Comparison of ENCODE assay signal across 8 cellular contexts in genomic region chr20:53593466-53594007, GRCh38. TPM values are rescaled to one million over a fixed set of nuclear protein-coding genes. Genes with fewer than 3 reads are reported as not detected.
A peak's percentile ranks its signal among the peaks of the same experiment; 100 is the strongest.
DNase-seq lines count a peak whose midpoint lies in the region; TF ChIP-seq lines count a peak whose summit lies in the region.
"Not testable (repeated sequence)": the region's sequence is repeated elsewhere in the genome, so short reads cannot be mapped to it uniquely, and the experiment has no call there.

Gene ZNF217 (minus strand): TSS chr20:53593839. CDS start chr20:53582826, 11,013 bp downstream.

- peaks cover 49% of the 10 kb centered on the region for H3K79me2 ChIP-seq in neural progenitor cell (ENCODE audit: low read depth)

- H3K4me1 ChIP-seq in neural progenitor cell (peaks cover 46% of the 10 kb centered on the region), subcutaneous abdominal adipose tissue (ENCODE audit: control insufficient read depth in 5 of 5, insufficient read depth in 5 of 5, low read length in 5 of 5) (peaks cover 0 to 39% (median 18%) of the 10 kb centered on the region in 5 donors)

- H3K27ac ChIP-seq in adipose tissue (ENCODE audit: low read depth, low read length) (peak within 1 kb of the TSS; percentile 98), neural progenitor cell (peak within 1 kb of the TSS; percentile 91), subcutaneous abdominal adipose tissue (ENCODE audit: low read depth, low read length) (peak within 1 kb of the TSS; percentile 94)

- peaks cover 51% of the 10 kb centered on the region for H3F3A ChIP-seq in neural progenitor cell (ENCODE audit: low read depth)

- not testable (repeated sequence) for H3K36me3 ChIP-seq in neural progenitor cell; subcutaneous abdominal adipose tissue (ENCODE audit: control insufficient read depth in 5 of 5, insufficient read depth in 5 of 5, low read length in 5 of 5)

- not testable (repeated sequence) for TF ChIP-seq CTCF in HFFc6 (IDR thresholded peaks at IDR 0.05); neural progenitor cell (IDR thresholded peaks at IDR 0.05)

- not testable (repeated sequence) for H3K27me3 Mint-ChIP-seq in HFFc6 (ENCODE audit: insufficient read depth); neural progenitor cell (ENCODE audit: insufficient read depth, low read depth)

- peaks cover 73% of the 10 kb centered on the region for H3K4me1 Mint-ChIP-seq in HFFc6 (ENCODE audit: low read depth)
- peaks cover 58% of the 10 kb centered on the region for H3K4me1 Mint-ChIP-seq in neural progenitor cell

- peaks cover 26% of the 10 kb centered on the region for H3K36me3 Mint-ChIP-seq in HFFc6 (ENCODE audit: low read depth)
- H3K36me3 Mint-ChIP-seq in neural progenitor cell = not testable (repeated sequence)

- intact Hi-C loops in head of caudate nucleus (cut with DNase I) = not testable (repeated sequence)

- H3K4me3 Mint-ChIP-seq in HFFc6 (peak within 1 kb of the TSS; percentile 93), neural progenitor cell (peak within 1 kb of the TSS; percentile 98)

- H2AFZ ChIP-seq in neural progenitor cell (replicated peaks) = not testable (repeated sequence)

- 0 to 3% (median 2%) methylated on average over 19 to 61 of the region's 66 CpGs for WGBS in adipose tissue, 3 donors

- H4K20me1 ChIP-seq in neural progenitor cell (ENCODE audit: low read depth) = peaks cover 19% of the 10 kb centered on the region

- H3K4me2 ChIP-seq in neural progenitor cell = peak within 1 kb of the TSS; percentile 96

- H3K27ac Mint-ChIP-seq in HFFc6 (peak within 1 kb of the TSS; percentile 95), neural progenitor cell (peak within 1 kb of the TSS; percentile 98)

- not testable (repeated sequence) for H3K27me3 ChIP-seq in neural progenitor cell; subcutaneous abdominal adipose tissue (ENCODE audit: control insufficient read depth in 5 of 5, insufficient read depth in 4 of 5, low read length in 5 of 5)

- not testable (repeated sequence) for H3K9me3 ChIP-seq in neural progenitor cell (ENCODE audit: low read depth); subcutaneous abdominal adipose tissue (ENCODE audit: control insufficient read depth in 5 of 5, low read length in 5 of 5)

- not testable (repeated sequence) for H3K9me3 Mint-ChIP-seq in HFFc6, neural progenitor cell

- DNase-seq in GDM1 (lab: John Stamatoyannopoulos, UW) = peak; percentile 49
- peak; percentile 48 for DNase-seq in HFFc6
- peak; percentile 52 for DNase-seq in MV-4-11 (lab: John Stamatoyannopoulos, UW)
- peak; percentile 57 for DNase-seq in T-helper 9 cell
- DNase-seq in head of caudate nucleus = peak in 38 of 42 donors; percentile 37 to 81 (median 56)
- peak; percentile 87 for DNase-seq in neural progenitor cell (ENCODE audit: low spot score)

- H3K4me3 ChIP-seq in neural progenitor cell (peak within 1 kb of the TSS; percentile 95), subcutaneous abdominal adipose tissue (ENCODE audit: low read depth in 1 of 5, low read length in 5 of 5) (peak within 1 kb of the TSS; percentile 65 to 76 (median 71))

- H3K9ac ChIP-seq in neural progenitor cell (peak within 1 kb of the TSS; percentile 70), subcutaneous abdominal adipose tissue (ENCODE audit: low read length in 5 of 5) (peak within 1 kb of the TSS; percentile 26 to 94 (median 85))

RNA-seq across cellular contexts. Expression of gene ZNF217, which starts in this region (rescaled TPM):
- 10 to 100 TPM; 38.5 to 42.9 (median 40.1) TPM for total RNA-seq in HFFc6 (2021; fragmentation: NEBNext Ultra II Directional; extraction: Animal tissue kit (Norgen Biotek cat#: 25700))
- polyA plus RNA-seq in adipose tissue = 10 to 100 TPM in 1 of 3 donors, 1 to 10 TPM in 2; 5.7 to 17.0 (median 8.4) TPM
- total RNA-seq in neural progenitor cell (ENCODE audit: low replicate concordance) = 76.3 and 84.4 TPM in 2 replicates

Comparison
In these comparisons a context has a peak if more than half of its experiments do, and no peak if none do; other contexts are left out.
1. Peak in every context shown above with its lines: DNase-seq, H3K4me3 ChIP-seq and H3K27ac ChIP-seq.